23 cellular contexts compared by ENCODE assay signal in genomic region chr18:10950080-10950875, GRCh38.
DNase-seq lines count a peak whose midpoint lies in the region; ATAC-seq, FAIRE-seq and TF ChIP-seq lines count a peak whose summit lies in the region.
"Had no signal": no experiment of that assay in that cellular context is flagged by ENCODE, and none has a peak within 500 bp of the region (broad histone marks: within the 10 kb centered on the region; RNA-seq: fewer than 3 reads in every experiment).

No MANE protein-coding gene starts in this region.

- H3K9me3 ChIP-seq in GM12878 (replicated peaks; ENCODE audit: control insufficient read depth, insufficient read depth, low read length) (peaks cover 24% of the 10 kb centered on the region), pancreas (no peaks in the 10 kb centered on the region), thyroid gland (no peaks in the 10 kb centered on the region), mesenchymal stem cell (ENCODE audit: control insufficient read depth, low read length) (peaks cover 21% of the 10 kb centered on the region)

- intact Hi-C loops in GM12878 (cut with micrococcal nuclease; ENCODE audit: unreplicated experiment) (loop anchor here (5.0 to 10.0 kb wide), 2 partner anchors 77 to 165 kb away; no protein-coding TSS in a partner anchor), pancreas (cut with DNase I) (no loop called here), thyroid gland (cut with DNase I) (no loop called here)

- H4K8ac ChIP-seq in mesenchymal stem cell (ENCODE audit: low read length), result no peak overlapping the region

- no peak overlapping the region for H3K4ac ChIP-seq in mesenchymal stem cell (ENCODE audit: low read depth in 1 of 2, low read length in 2 of 2)

- in situ Hi-C loops in GM12878 (cut with MboI), result loop anchor here (5.0 kb wide), 1 partner anchor 197 kb away; the partner anchor contains the start of gene PIEZO2

- H3K9ac ChIP-seq in KMS-11 (peak overlapping the region; percentile 45; the same call in 1 of the 2 replicates), GM12878 (ENCODE audit: control insufficient read depth, insufficient read depth, low read length) (peak overlapping the region; percentile 83), mesenchymal stem cell (ENCODE audit: low read length) (no peak overlapping the region)
- H3K9ac ChIP-seq: BLaER1 had no signal

- H4K91ac ChIP-seq in mesenchymal stem cell (ENCODE audit: low read length), result no peak overlapping the region

- POLR2A ChIA-PET in GM12878 (lab: Charles Lee), result interaction anchor here (0.6 to 2.4 kb wide), 13 partner anchors 20 to 200 kb away, joined by 3 to 18 read pairs (median 5); partner anchors contain the start of gene PIEZO2

- H3K27ac ChIP-seq in KMS-11 (peak overlapping the region; percentile 91), GM12878 (ENCODE audit: control insufficient read depth, insufficient read depth) (peak overlapping the region; percentile 100), pancreas (peak overlapping the region; percentile 61 to 94 (median 79)), thyroid gland (no peak overlapping the region), mesenchymal stem cell (ENCODE audit: low read length, poor library complexity, severe bottlenecking) (no peak overlapping the region)
- H3K27ac ChIP-seq: BLaER1, SJCRH30 had no signal

- TF ChIP-seq RAD21 in GM12878 (IDR thresholded peaks at IDR 0.05; ENCODE audit: insufficient read depth, low read depth, low read length), result no peak

- no peak overlapping the region for H2AK5ac ChIP-seq in mesenchymal stem cell (ENCODE audit: low read length, severe bottlenecking)

- H2BK12ac ChIP-seq in mesenchymal stem cell (ENCODE audit: low read length in 2 of 2), result no peak overlapping the region

- H3K4me2 ChIP-seq in KMS-11 (peak overlapping the region; percentile 84), GM12878 (ENCODE audit: control insufficient read depth, insufficient read depth) (peak overlapping the region; percentile 70), mesenchymal stem cell (ENCODE audit: low read length, poor library complexity, severe bottlenecking) (no peak overlapping the region)
- H3K4me2 ChIP-seq: BLaER1 had no signal

- TF ChIP-seq POLR2A in GM12891 (IDR thresholded peaks at IDR 0.05; ENCODE audit: low read depth, low read length), result peak; percentile 73
- TF ChIP-seq POLR2A in GM12878 (IDR thresholded peaks at IDR 0.05; ENCODE audit: low read depth, low read length), result 0 out of 2 replicates have a peak, but pooled peaks have one; percentile 2
- no peak for TF ChIP-seq POLR2A in thyroid gland (IDR thresholded peaks at IDR 0.05)

- H3K27me3 ChIP-seq in KMS-11 (ENCODE audit: insufficient read depth, low read depth) (no peaks in the 10 kb centered on the region), GM12878 (replicated peaks in 1 of 2; ENCODE audit: control insufficient read depth in 2 of 2, insufficient read depth in 2 of 2, low read length in 1 of 2) (no peaks in the 10 kb centered on the region), pancreas (no peaks in the 10 kb centered on the region), thyroid gland (no peaks in the 10 kb centered on the region), mesenchymal stem cell (ENCODE audit: control insufficient read depth in 1 of 2, insufficient read depth in 1 of 2, low read length in 2 of 2) (no peaks in the 10 kb centered on the region)
- H3K27me3 ChIP-seq: BLaER1, SJCRH30 had no signal

- H3K4me3 ChIP-seq in KMS-11 (IDR thresholded peaks at IDR 0.05; ENCODE audit: insufficient read depth, low read depth, low read length) (no peak overlapping the region), GM12878 (peak overlapping the region; percentile 72), pancreas (peak overlapping the region in 2 of 4 donors; percentile 28 to 29), thyroid gland (replicated peaks in 1 of 3) (no peak overlapping the region), mesenchymal stem cell (ENCODE audit: insufficient read depth in 1 of 2, low read depth in 1 of 2, low read length in 2 of 2) (no peak overlapping the region)
- H3K4me3 ChIP-seq: BLaER1, SJCRH30 had no signal

- no peak overlapping the region for H3K18ac ChIP-seq in mesenchymal stem cell (ENCODE audit: low read depth in 1 of 2, low read length in 2 of 2)

- BruUV-seq in GM12878 (replicated peaks; lab: Mats Ljungman, UMichigan), result TSS peak; percentile 91

- FAIRE-seq in GM12891 (lab: Jason Lieb, UNC) (no peak), GM12878 (lab: Jason Lieb, UNC) (peak; percentile 65), pancreas (lab: Jason Lieb, UNC) (no peak)
- FAIRE-seq: G401.6 had no signal

- SMC1A ChIA-PET in GM12878 (lab: Charles Lee; ENCODE audit: uncharacterized antibody, unreplicated experiment), result interaction anchor here (0.8 to 4.7 kb wide), 21 partner anchors 11 to 204 kb away, joined by 3 to 91 read pairs (median 7); no protein-coding TSS in a partner anchor

- no peak overlapping the region for H3K14ac ChIP-seq in mesenchymal stem cell (ENCODE audit: low read length in 2 of 2)

- H4K20me1 ChIP-seq in KMS-11 (ENCODE audit: insufficient read depth) (no peaks in the 10 kb centered on the region), GM12878 (ENCODE audit: control insufficient read depth, insufficient read depth) (no peaks in the 10 kb centered on the region)
- H4K20me1 ChIP-seq: BLaER1 had no signal

- H3K36me3 ChIP-seq in KMS-11 (ENCODE audit: insufficient read depth) (no peaks in the 10 kb centered on the region; the same call in 1 of the 2 replicates), GM12878 (ENCODE audit: control insufficient read depth in 2 of 2, insufficient read depth in 2 of 2, low read length in 1 of 2) (no peaks in the 10 kb centered on the region; a peak in 1 of 4 replicates), pancreas (no peaks in the 10 kb centered on the region), thyroid gland (no peaks in the 10 kb centered on the region), mesenchymal stem cell (ENCODE audit: control insufficient read depth in 1 of 2, insufficient read depth in 2 of 2, low read depth in 1 of 2, low read length in 2 of 2) (no peaks in the 10 kb centered on the region)
- H3K36me3 ChIP-seq: BLaER1, SJCRH30 had no signal

- H3K4me1 ChIP-seq in KMS-11 (ENCODE audit: low read depth, poor library complexity, severe bottlenecking) (peaks cover 84% of the 10 kb centered on the region), GM12878 (ENCODE audit: control insufficient read depth, insufficient read depth, low read length) (peaks cover 35% of the 10 kb centered on the region), pancreas (peaks cover 0 to 4% (median 0%) of the 10 kb centered on the region in 3 donors), thyroid gland (peaks cover 0 to 3% of the 10 kb centered on the region in 2 donors), mesenchymal stem cell (ENCODE audit: control insufficient read depth, insufficient read depth, low read depth, low read length) (no peaks in the 10 kb centered on the region)
- H3K4me1 ChIP-seq: SJCRH30 had no signal

- RAD21 ChIA-PET in GM12878 (lab: Charles Lee; ENCODE audit: unreplicated experiment), result interaction anchor here (0.9 to 4.7 kb wide), 21 partner anchors 9 to 204 kb away, joined by 3 to 78 read pairs (median 8); no protein-coding TSS in a partner anchor

- H2BK5ac ChIP-seq in mesenchymal stem cell (ENCODE audit: low read depth, low read length, poor library complexity, severe bottlenecking), result no peak overlapping the region

- no peak overlapping the region for H2BK15ac ChIP-seq in mesenchymal stem cell (ENCODE audit: low read depth, poor library complexity, severe bottlenecking)

- H3K79me2 ChIP-seq in KMS-11 (ENCODE audit: insufficient read depth, low read depth), result no peaks in the 10 kb centered on the region; the same call in 1 of the 2 replicates
- H3K79me2 ChIP-seq in GM12878 (ENCODE audit: control insufficient read depth, insufficient read depth, low read length), result peaks cover 54% of the 10 kb centered on the region

- CTCF ChIA-PET in GM12878 (lab: Yijun Ruan, JAX), result interaction anchor here (0.7 to 4.6 kb wide), 12 partner anchors 21 to 204 kb away, joined by 3 to 35 read pairs (median 4); no protein-coding TSS in a partner anchor

- H3K23ac ChIP-seq in mesenchymal stem cell (ENCODE audit: low read length in 2 of 2), result no peak overlapping the region

- no peak overlapping the region for H2BK120ac ChIP-seq in mesenchymal stem cell (ENCODE audit: low read depth, low read length)

- TF ChIP-seq EP300 in GM12878 (IDR thresholded peaks at IDR 0.05; ENCODE audit: borderline replicate concordance in 1 of 2, control insufficient read depth in 1 of 2, low read depth in 2 of 2, low read length in 2 of 2), result no peak

- ATAC-seq in GM12878 (peak; percentile 3; the same call in 2 of the 3 replicates), pancreas (peak; percentile 32 to 51 (median 48))
- ATAC-seq: Panc1, T-cell had no signal

- WGBS in GM12878 (ENCODE audit: insufficient coverage, insufficient replicate concordance, low lambda C conversion rate, missing lambda C conversion rate), result 50% methylated on average over 12 of the region's 12 CpGs
- WGBS in pancreas, 2 donors, result 27 to 33% methylated on average over 12 of the region's 12 CpGs
- WGBS in thyroid gland, 2 donors, result 89 to 91% methylated on average over 12 of the region's 12 CpGs
- WGBS in mesenchymal stem cell, result 96% methylated on average over 10 of the region's 12 CpGs

- H2AFZ ChIP-seq in KMS-11 (ENCODE audit: low read depth), result peak overlapping the region; percentile 24; the same call in 1 of the 2 replicates
- no peak overlapping the region for H2AFZ ChIP-seq in GM12878 (ENCODE audit: control insufficient read depth, low read depth, low read length)
- no peak overlapping the region for H2AFZ ChIP-seq in mesenchymal stem cell (ENCODE audit: low read depth, low read length)

- H3K79me1 ChIP-seq in mesenchymal stem cell (replicated peaks; ENCODE audit: low read length, poor library complexity, severe bottlenecking), result no peaks in the 10 kb centered on the region

- TF ChIP-seq CTCF in KMS-11 (conservative IDR thresholded peaks at IDR 0.05; ENCODE audit: low read depth, low read length) (no peak), GM12878 (IDR thresholded peaks at IDR 0.05 in 2 of 3, conservative IDR thresholded peaks at IDR 0.05 in 1 of 3; ENCODE audit: control insufficient read depth in 2 of 3, extremely low read depth in 1 of 3, insufficient read depth in 1 of 3, low read depth in 3 of 3, low read length in 3 of 3) (no peak), pancreas (IDR thresholded peaks at IDR 0.05) (no peak), thyroid gland (IDR thresholded peaks at IDR 0.05) (no peak)

- no peak for DNase-seq in GM12891 (ENCODE audit: insufficient read length, low spot score)
- no peak for DNase-seq in GM12878 (ENCODE audit: low read depth, low spot score)
- no peak for DNase-seq in pancreas
- no peak for DNase-seq in thyroid gland
- no peak for DNase-seq in effector CD4-positive, alpha-beta T cell
- DNase-seq in DMS 273 treated with DMSO at 0.1 percent for 48 hours (lab: John Stamatoyannopoulos, UW), result no peak
- no peak for DNase-seq in mesenchymal stem cell
- DNase-seq: ACHN; CD4-positive, alpha-beta T cell; COR-L47; DMS153; H7; Kasumi-1; NCI-H1048; NCI-H1436; NCI-H187 treated with DMSO at 0.1 percent for 48 hours; NCI-H2107; SJCRH30; T-cell had no signal

TF ChIP-seq in GM12891, 5 proteins besides CTCF, POLR2A, EP300 and RAD21 (continues in another document):
- TF ChIP-seq TAF1 (IDR thresholded peaks at IDR 0.05; ENCODE audit: low read depth, low read length), result no peak

TF ChIP-seq in GM12878, 131 proteins besides CTCF, POLR2A, EP300 and RAD21 (continues in another document):
- peak; percentile 29; the same call in 1 of the 3 replicates for TF ChIP-seq POU2F2 (IDR thresholded peaks at IDR 0.05; ENCODE audit: borderline replicate concordance, low read depth, low read length)

Comparison
In these comparisons a context has a peak if more than half of its experiments do, and no peak if none do; other contexts are left out.
1. POLR2A ChIP-seq: peak in GM12891 (single experiment) and GM12878 (single experiment); none in thyroid gland (0 of 2).
2. H3K27ac ChIP-seq: peak in KMS-11 (single experiment), GM12878 (single experiment) and pancreas (4 of 4); none in thyroid gland (0 of 3) and mesenchymal stem cell (single experiment).